ENCODE assay signal across 8 cellular contexts in the genomic region with DNA sequence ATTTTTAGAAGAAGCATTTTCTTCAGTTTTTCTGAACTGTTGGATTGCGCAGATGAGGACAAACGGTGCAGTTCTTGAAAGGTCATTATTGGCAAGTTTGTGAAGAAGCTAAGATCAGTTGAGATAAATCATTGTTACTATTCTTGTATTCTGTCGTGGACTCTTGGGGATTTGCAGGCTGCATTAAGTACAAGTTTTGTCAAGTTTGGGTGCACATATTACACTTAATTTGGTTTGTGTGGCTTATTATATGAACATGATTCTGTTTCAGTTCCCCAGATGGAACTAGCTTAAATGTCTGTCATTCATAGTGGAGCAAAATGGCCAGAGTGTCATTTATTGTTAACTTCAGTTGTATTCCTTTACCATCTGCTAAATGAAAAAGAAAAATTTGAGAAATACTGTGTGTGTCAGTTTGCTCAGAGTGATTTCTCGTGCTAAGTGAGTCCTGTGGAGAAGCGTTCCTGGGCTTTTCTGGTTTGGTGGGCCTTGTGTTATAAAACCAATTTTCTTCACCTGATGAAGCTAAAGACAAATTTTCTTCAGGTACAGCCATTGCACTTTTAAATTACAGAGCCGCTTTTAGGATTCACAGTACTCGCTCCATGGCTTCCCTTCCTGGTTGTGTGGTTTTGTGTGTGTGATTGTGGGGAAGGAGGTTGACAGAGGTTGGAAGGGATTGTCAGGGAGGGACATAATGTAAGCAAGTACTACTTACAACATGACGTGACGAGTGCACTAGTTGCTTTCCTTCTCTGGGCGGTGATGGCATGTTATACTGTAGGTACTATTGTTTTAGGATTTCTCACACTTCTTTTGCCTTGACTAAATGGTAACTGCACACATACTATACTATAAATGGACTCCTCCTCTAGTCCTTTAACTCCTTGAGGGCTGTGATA. TPM values are rescaled to one million over a fixed set of nuclear protein-coding genes. Genes with fewer than 3 reads are reported as not detected.
A peak's percentile ranks its signal among the peaks of the same experiment; 100 is the strongest.
DNase-seq lines count a peak whose midpoint lies in the region; ATAC-seq and TF ChIP-seq lines count a peak whose summit lies in the region.

No MANE protein-coding gene starts in this region.

- H3K4me3 ChIP-seq in left lung (peak overlapping the region; percentile 73 to 79), tibial nerve (peak overlapping the region; percentile 47 to 77 (median 68))

- peak overlapping the region; percentile 73 for H3K27ac Mint-ChIP-seq in activated naive CD8-positive, alpha-beta T cell treated with anti-CD3 and anti-CD28 coated beads for 36 hours

- DNase-seq in activated T-cell treated with anti-CD3 and anti-CD28 coated beads, Interleukin-2, amount 50 U/mL, for 4 hours, result no peak
- no peak for DNase-seq in activated T-cell treated with anti-CD3 and anti-CD28 coated beads, Interleukin-2, amount 50 U/mL, for 1 hour
- DNase-seq in activated naive CD8-positive, alpha-beta T cell treated with anti-CD3 and anti-CD28 coated beads for 36 hours, result no peak
- no peak for DNase-seq in left lung
- no peak for DNase-seq in tibial nerve (ENCODE audit: low spot score in 2 of 2)
- DNase-seq in DMS53 (lab: John Stamatoyannopoulos, UW), result no peak
- DNase-seq in NCI-H2107 treated with DMSO at 0.1 percent for 48 hours (lab: John Stamatoyannopoulos, UW; ENCODE audit: unreplicated experiment), result no peak
- no peak for DNase-seq in AG20443 (ENCODE audit: low spot score)

- H3K9me3 ChIP-seq in left lung, result no peaks in the 10 kb centered on the region
- H3K9me3 ChIP-seq in tibial nerve, result no peaks in the 10 kb centered on the region

- peaks cover 10 to 34% of the 10 kb centered on the region in 2 donors for H3K4me1 ChIP-seq in left lung
- peaks cover 0 to 32% (median 7%) of the 10 kb centered on the region in 4 donors for H3K4me1 ChIP-seq in tibial nerve

- TF ChIP-seq EP300 in tibial nerve (IDR thresholded peaks at IDR 0.05), result no peak

- no peak for ATAC-seq in activated T-cell treated with anti-CD3 and anti-CD28 coated beads, Interleukin-2, amount 50 U/mL, for 4 hours
- ATAC-seq in left lung, result no peak

- no peak for TF ChIP-seq POLR2A in tibial nerve (IDR thresholded peaks at IDR 0.05)

- no peaks in the 10 kb centered on the region for H3K36me3 ChIP-seq in left lung
- H3K36me3 ChIP-seq in tibial nerve, result no peaks in the 10 kb centered on the region

- no peaks in the 10 kb centered on the region for H3K27me3 Mint-ChIP-seq in activated T-cell treated with anti-CD3 and anti-CD28 coated beads, Interleukin-2, amount 50 U/mL, for 4 hours (ENCODE audit: low read depth)
- H3K27me3 Mint-ChIP-seq in activated naive CD8-positive, alpha-beta T cell treated with anti-CD3 and anti-CD28 coated beads for 36 hours, result no peaks in the 10 kb centered on the region

- peak overlapping the region; percentile 85 for H3K4me3 Mint-ChIP-seq in activated T-cell treated with anti-CD3 and anti-CD28 coated beads, Interleukin-2, amount 50 U/mL, for 4 hours
- peak overlapping the region; percentile 90 for H3K4me3 Mint-ChIP-seq in activated naive CD8-positive, alpha-beta T cell treated with anti-CD3 and anti-CD28 coated beads for 36 hours

- H3K9me3 Mint-ChIP-seq in activated T-cell treated with anti-CD3 and anti-CD28 coated beads, Interleukin-2, amount 50 U/mL, for 4 hours, result no peaks in the 10 kb centered on the region
- no peaks in the 10 kb centered on the region for H3K9me3 Mint-ChIP-seq in activated naive CD8-positive, alpha-beta T cell treated with anti-CD3 and anti-CD28 coated beads for 36 hours

- intact Hi-C loops in left lung (cut with DNase I), result no loop called here

- H3K4me1 Mint-ChIP-seq in activated T-cell treated with anti-CD3 and anti-CD28 coated beads, Interleukin-2, amount 50 U/mL, for 4 hours (ENCODE audit: low read depth), result peaks cover 66% of the 10 kb centered on the region
- peaks cover 51% of the 10 kb centered on the region for H3K4me1 Mint-ChIP-seq in activated naive CD8-positive, alpha-beta T cell treated with anti-CD3 and anti-CD28 coated beads for 36 hours

- peaks cover 6% of the 10 kb centered on the region for H3K36me3 Mint-ChIP-seq in activated T-cell treated with anti-CD3 and anti-CD28 coated beads, Interleukin-2, amount 50 U/mL, for 4 hours (ENCODE audit: insufficient read depth)
- peaks cover 19% of the 10 kb centered on the region for H3K36me3 Mint-ChIP-seq in activated naive CD8-positive, alpha-beta T cell treated with anti-CD3 and anti-CD28 coated beads for 36 hours

- TF ChIP-seq CTCF in left lung (IDR thresholded peaks at IDR 0.05) (no peak), tibial nerve (IDR thresholded peaks at IDR 0.05) (no peak)

- WGBS in tibial nerve, 2 donors, result 61 to 66% methylated on average over 10 of the region's 10 CpGs

- H3K27me3 ChIP-seq in left lung (peaks cover 0 to 7% of the 10 kb centered on the region in 2 donors), tibial nerve (no peaks in the 10 kb centered on the region)

- H3K27ac ChIP-seq in left lung (peak overlapping the region; percentile 90 to 96), tibial nerve (peak overlapping the region; percentile 81 to 95 (median 86))

RNA-seq across cellular contexts. Expression of gene AKAP13, which starts 1.7 kb away (rescaled TPM):
- total RNA-seq in activated T-cell treated with anti-CD3 and anti-CD28 coated beads, Interleukin-2, amount 50 U/mL, for 4 hours, result 10 to 100 TPM; 67.4 to 78.8 (median 77.0) TPM
- total RNA-seq in activated naive CD8-positive, alpha-beta T cell treated with anti-CD3 and anti-CD28 coated beads for 36 hours, result 10 to 100 TPM; 83.2 to 85.2 TPM
- total RNA-seq in left lung (100 to 1,000 TPM; 300 to 346 TPM), tibial nerve (100 to 1,000 TPM; 332 to 362 (median 351) TPM)
